ENCODE assay signal across 24 cellular contexts in genomic region chr9:13361076-13361475, GRCh38.
"Had no signal": no experiment of that assay in that cellular context is flagged by ENCODE, and none has a peak within 500 bp of the region (broad histone marks: within the 10 kb centered on the region; RNA-seq: fewer than 3 reads in every experiment).

No MANE protein-coding gene starts in this region.

- DNase-seq: activated B cell treated with CpG ODN at 0.5 μM for 24 hours; activated CD4-positive, alpha-beta T cell treated with anti-CD3 and anti-CD28 coated beads for 1 hour; activated CD4-positive, alpha-beta T cell treated with anti-CD3 and anti-CD28 coated beads, Interleukin-2, amount 10 ng/mL, durations not matched to agents 24 days and 14 days; activated CD4-positive, alpha-beta T cell treated with anti-CD3 and anti-CD28 coated beads, Interleukin-2, amount 50 U/mL, for 48 hours; activated CD8-positive, alpha-beta memory T cell treated with anti-CD3 and anti-CD28 coated beads, Interleukin-2, amount 10 ng/mL, durations not matched to agents 7 days and 5 days; activated effector memory CD4-positive, alpha-beta T cell treated with Interleukin-2 at 50 U/mL for 16 hours; activated naive CD4-positive, alpha-beta T cell; activated T-cell treated with anti-CD3 and anti-CD28 coated beads, Interleukin-2, amount 50 U/mL, for 24 hours; amniotic stem cell; MG63; MV-4-11; NCI-H1092 treated with DMSO at 0.1 percent for 48 hours; NCI-H1417 treated with DMSO at 0.1 percent for 48 hours; NCI-H187; NCI-H2081; NCI-H226; NCI-H526 treated with DMSO at 0.1 percent for 48 hours; NCI-H82; SIG-M5; T-cell; T-helper 2 cell; T1000 had no signal

- H3K4me1 ChIP-seq: ascending aorta had no signal

- H3K27ac ChIP-seq: ascending aorta had no signal

- ATAC-seq: activated CD8-positive, alpha-beta memory T cell treated with anti-CD3 and anti-CD28 coated beads, Interleukin-2, amount 10 ng/mL, durations not matched to agents 7 days and 5 days; T-cell had no signal

- H3K4me3 ChIP-seq: ascending aorta, MG63 had no signal

- FAIRE-seq: TTC549 had no signal

- H3K9me3 ChIP-seq: ascending aorta, MG63 had no signal

- H3K27me3 ChIP-seq: ascending aorta, MG63 had no signal

- H3K36me3 ChIP-seq: ascending aorta, MG63 had no signal
